ENCODE assay signal across 1 cellular context in the genomic region with DNA sequence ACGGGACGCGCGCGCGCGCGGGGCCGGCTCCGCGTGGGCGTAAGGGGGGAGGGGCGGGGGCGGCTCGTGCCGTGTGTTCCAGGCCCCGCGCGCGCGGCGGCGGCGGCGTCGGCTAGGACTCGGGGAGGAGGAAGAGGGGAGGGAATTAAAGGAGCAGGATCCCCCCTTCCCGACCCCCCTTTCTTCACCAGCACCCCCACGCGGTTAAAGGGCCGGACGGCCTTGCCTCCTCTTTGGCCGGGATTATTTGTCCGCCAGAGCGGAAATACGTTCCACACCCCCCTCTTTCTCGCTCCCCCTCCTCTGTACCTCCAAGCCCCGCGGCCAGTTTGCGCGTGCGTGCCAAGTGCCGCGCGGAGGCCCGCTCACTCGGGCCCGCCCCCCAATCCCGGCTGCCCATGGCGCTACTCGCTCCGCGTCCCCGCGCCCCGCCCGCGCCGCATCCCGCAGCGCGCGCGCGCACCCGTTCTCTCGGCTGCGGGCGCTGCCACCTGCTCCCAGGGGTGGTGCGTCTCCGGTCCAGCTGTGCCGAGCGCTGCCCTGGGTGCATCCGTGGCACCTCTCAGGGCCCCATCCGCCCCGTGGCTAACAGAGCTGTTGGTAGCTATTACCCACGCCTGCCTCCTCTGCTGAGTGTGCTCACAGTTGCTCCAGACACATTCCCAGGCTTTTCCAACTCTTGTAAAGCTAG.
A peak's percentile ranks its signal among the peaks of the same experiment; 100 is the strongest.
TF ChIP-seq lines count a peak whose summit lies in the region.

A gene with protein sequence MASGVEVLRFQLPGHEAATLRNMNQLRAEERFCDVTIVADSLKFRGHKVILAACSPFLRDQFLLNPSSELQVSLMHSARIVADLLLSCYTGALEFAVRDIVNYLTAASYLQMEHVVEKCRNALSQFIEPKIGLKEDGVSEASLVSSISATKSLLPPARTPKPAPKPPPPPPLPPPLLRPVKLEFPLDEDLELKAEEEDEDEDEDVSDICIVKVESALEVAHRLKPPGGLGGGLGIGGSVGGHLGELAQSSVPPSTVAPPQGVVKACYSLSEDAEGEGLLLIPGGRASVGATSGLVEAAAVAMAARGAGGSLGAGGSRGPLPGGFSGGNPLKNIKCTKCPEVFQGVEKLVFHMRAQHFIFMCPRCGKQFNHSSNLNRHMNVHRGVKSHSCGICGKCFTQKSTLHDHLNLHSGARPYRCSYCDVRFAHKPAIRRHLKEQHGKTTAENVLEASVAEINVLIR (minus strand): TSS at position 134 of the 691 bp plus-strand sequence. CDS start 781 bp downstream, outside the sequence.

TF ChIP-seq in K562, 482 proteins besides CTCF, POLR2A, EP300 and RAD21 (continued from another document and continues in another):
- TF ChIP-seq, protein P1, sequence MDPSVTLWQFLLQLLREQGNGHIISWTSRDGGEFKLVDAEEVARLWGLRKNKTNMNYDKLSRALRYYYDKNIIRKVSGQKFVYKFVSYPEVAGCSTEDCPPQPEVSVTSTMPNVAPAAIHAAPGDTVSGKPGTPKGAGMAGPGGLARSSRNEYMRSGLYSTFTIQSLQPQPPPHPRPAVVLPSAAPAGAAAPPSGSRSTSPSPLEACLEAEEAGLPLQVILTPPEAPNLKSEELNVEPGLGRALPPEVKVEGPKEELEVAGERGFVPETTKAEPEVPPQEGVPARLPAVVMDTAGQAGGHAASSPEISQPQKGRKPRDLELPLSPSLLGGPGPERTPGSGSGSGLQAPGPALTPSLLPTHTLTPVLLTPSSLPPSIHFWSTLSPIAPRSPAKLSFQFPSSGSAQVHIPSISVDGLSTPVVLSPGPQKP (CRISPR knock-in tag; IDR thresholded peaks at IDR 0.05): no peak
- TF ChIP-seq KLF10 (CRISPR knock-in tag; IDR thresholded peaks at IDR 0.05) (no peak), DPF2 (IDR thresholded peaks at IDR 0.05) (no peak), RBBP5 (IDR thresholded peaks at IDR 0.05; ENCODE audit: borderline replicate concordance, insufficient read depth, low read length, poor library complexity, severe bottlenecking) (peak; percentile 66), TAF1 (IDR thresholded peaks at IDR 0.05; ENCODE audit: control insufficient read depth, extremely low read depth, insufficient read depth, low read length, severe bottlenecking) (no peak), HMG20B (CRISPR knock-in tag; IDR thresholded peaks at IDR 0.05) (no peak), CBFA2T3 (IDR thresholded peaks at IDR 0.05) (no peak), KLF1 (tag; IDR thresholded peaks at IDR 0.05) (peak; percentile 49; the same call in 1 of the 2 replicates), DIDO1 (tag; IDR thresholded peaks at IDR 0.05; ENCODE audit: low read depth) (no peak), FOSL1 (tag; conservative IDR thresholded peaks at IDR 0.05) (no peak; the same call in 1 of the 2 replicates), ZNF766 (CRISPR knock-in tag; conservative IDR thresholded peaks at IDR 0.05) (peak; percentile 90), ESRRB (CRISPR knock-in tag; IDR thresholded peaks at IDR 0.05; ENCODE audit: borderline replicate concordance) (no peak), FOXA1 (IDR thresholded peaks at IDR 0.05; ENCODE audit: borderline replicate concordance) (no peak), GTF2A2 (tag; IDR thresholded peaks at IDR 0.05) (no peak), NR2C2 (CRISPR knock-in tag; IDR thresholded peaks at IDR 0.05) (peak; percentile 17; the same call in 1 of the 2 replicates), NR2C2 (tag; IDR thresholded peaks at IDR 0.05) (peak; percentile 69), POLR2G (IDR thresholded peaks at IDR 0.05; ENCODE audit: low read depth, low read length) (peak; percentile 89), GATA2 (CRISPR knock-in tag; IDR thresholded peaks at IDR 0.05) (no peak), NFATC3 (IDR thresholded peaks at IDR 0.05) (no peak), ELF1 (tag; IDR thresholded peaks at IDR 0.05) (no peak), NELFE (IDR thresholded peaks at IDR 0.05; ENCODE audit: insufficient read depth, insufficient read length) (no peak), EGR1 (conservative IDR thresholded peaks at IDR 0.05) (peak; percentile 83), ARID1B (IDR thresholded peaks at IDR 0.05) (no peak), ZNF644 (tag; IDR thresholded peaks at IDR 0.05; ENCODE audit: low read depth) (0 out of 2 replicates have a peak, but pooled peaks have one; percentile 22), CSDE1 (IDR thresholded peaks at IDR 0.05) (no peak), ZNF551 (CRISPR knock-in tag; IDR thresholded peaks at IDR 0.05) (no peak), SRSF9 (IDR thresholded peaks at IDR 0.05; ENCODE audit: borderline replicate concordance, low read depth, low read length) (no peak), TOE1 (IDR thresholded peaks at IDR 0.05; ENCODE audit: borderline replicate concordance) (0 out of 2 replicates have a peak, but pooled peaks have one; percentile 45), TOE1 (CRISPR knock-in tag; IDR thresholded peaks at IDR 0.05; ENCODE audit: borderline replicate concordance, low read depth) (no peak), HDAC1 (IDR thresholded peaks at IDR 0.05) (peak in 1 of 2 experiments; percentile 26; a peak in 1 of 4 replicates), HNRNPH1 (optimal IDR thresholded peaks at IDR 0.05; ENCODE audit: low read depth, low read length) (no peak), SAFB2 (IDR thresholded peaks at IDR 0.05; ENCODE audit: borderline replicate concordance, low read depth, low read length, severe bottlenecking) (no peak), JUN (IDR thresholded peaks at IDR 0.05; ENCODE audit: borderline replicate concordance, low read depth, low read length) (peak; percentile 20; the same call in 1 of the 2 replicates), JUN (CRISPR knock-in tag; IDR thresholded peaks at IDR 0.05; ENCODE audit: borderline replicate concordance) (peak; percentile 84; the same call in 1 of the 2 replicates), ZNF444 (CRISPR knock-in tag; IDR thresholded peaks at IDR 0.05) (no peak), ZNF589 (CRISPR knock-in tag; IDR thresholded peaks at IDR 0.05; ENCODE audit: low read depth) (no peak), RBM25 (IDR thresholded peaks at IDR 0.05; ENCODE audit: low read depth, low read length, severe bottlenecking) (no peak), ZFX (CRISPR knock-in tag; IDR thresholded peaks at IDR 0.05) (no peak; the same call in none of the 2 replicates), OTX1 (CRISPR knock-in tag; IDR thresholded peaks at IDR 0.05) (no peak), TBL1XR1 (IDR thresholded peaks at IDR 0.05; ENCODE audit: low read length in 2 of 2) (peak in 1 of 2 experiments; percentile 16; a peak in 1 of 4 replicates), ZNF316 (IDR thresholded peaks at IDR 0.05) (no peak), SMARCA4 (IDR thresholded peaks at IDR 0.05) (no peak), ZNF584 (CRISPR knock-in tag; IDR thresholded peaks at IDR 0.05; ENCODE audit: low read depth) (no peak), ZNF583 (CRISPR knock-in tag; IDR thresholded peaks at IDR 0.05) (peak; percentile 71), ZNF175 (CRISPR knock-in tag; IDR thresholded peaks at IDR 0.05; ENCODE audit: low read depth) (0 out of 2 replicates have a peak, but pooled peaks have one; percentile 54), L3MBTL2 (IDR thresholded peaks at IDR 0.05) (peak; percentile 70), ARNT (IDR thresholded peaks at IDR 0.05) (no peak)
- TF ChIP-seq, protein P2, sequence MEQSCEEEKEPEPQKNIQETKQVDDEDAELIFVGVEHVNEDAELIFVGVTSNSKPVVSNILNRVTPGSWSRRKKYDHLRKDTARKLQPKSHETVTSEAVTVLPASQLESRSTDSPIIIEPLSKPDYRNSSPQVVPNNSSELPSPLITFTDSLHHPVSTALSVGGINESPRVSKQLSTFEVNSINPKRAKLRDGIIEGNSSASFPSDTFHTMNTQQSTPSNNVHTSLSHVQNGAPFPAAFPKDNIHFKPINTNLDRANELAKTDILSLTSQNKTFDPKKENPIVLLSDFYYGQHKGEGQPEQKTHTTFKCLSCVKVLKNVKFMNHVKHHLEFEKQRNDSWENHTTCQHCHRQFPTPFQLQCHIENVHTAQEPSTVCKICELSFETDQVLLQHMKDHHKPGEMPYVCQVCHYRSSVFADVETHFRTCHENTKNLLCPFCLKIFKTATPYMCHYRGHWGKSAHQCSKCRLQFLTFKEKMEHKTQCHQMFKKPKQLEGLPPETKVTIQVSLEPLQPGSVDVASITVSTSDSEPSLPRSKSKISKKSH (CRISPR knock-in tag; IDR thresholded peaks at IDR 0.05): 0 out of 2 replicates have a peak, but pooled peaks have one; percentile 9
- TF ChIP-seq, protein P3, sequence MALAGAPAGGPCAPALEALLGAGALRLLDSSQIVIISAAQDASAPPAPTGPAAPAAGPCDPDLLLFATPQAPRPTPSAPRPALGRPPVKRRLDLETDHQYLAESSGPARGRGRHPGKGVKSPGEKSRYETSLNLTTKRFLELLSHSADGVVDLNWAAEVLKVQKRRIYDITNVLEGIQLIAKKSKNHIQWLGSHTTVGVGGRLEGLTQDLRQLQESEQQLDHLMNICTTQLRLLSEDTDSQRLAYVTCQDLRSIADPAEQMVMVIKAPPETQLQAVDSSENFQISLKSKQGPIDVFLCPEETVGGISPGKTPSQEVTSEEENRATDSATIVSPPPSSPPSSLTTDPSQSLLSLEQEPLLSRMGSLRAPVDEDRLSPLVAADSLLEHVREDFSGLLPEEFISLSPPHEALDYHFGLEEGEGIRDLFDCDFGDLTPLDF (CRISPR knock-in tag; IDR thresholded peaks at IDR 0.05): peak; percentile 64
- TF ChIP-seq, protein P4, sequence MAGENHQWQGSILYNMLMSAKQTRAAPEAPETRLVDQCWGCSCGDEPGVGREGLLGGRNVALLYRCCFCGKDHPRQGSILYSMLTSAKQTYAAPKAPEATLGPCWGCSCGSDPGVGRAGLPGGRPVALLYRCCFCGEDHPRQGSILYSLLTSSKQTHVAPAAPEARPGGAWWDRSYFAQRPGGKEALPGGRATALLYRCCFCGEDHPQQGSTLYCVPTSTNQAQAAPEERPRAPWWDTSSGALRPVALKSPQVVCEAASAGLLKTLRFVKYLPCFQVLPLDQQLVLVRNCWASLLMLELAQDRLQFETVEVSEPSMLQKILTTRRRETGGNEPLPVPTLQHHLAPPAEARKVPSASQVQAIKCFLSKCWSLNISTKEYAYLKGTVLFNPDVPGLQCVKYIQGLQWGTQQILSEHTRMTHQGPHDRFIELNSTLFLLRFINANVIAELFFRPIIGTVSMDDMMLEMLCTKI (IDR thresholded peaks at IDR 0.05; ENCODE audit: partially characterized antibody): no peak
- TF ChIP-seq, protein P5, sequence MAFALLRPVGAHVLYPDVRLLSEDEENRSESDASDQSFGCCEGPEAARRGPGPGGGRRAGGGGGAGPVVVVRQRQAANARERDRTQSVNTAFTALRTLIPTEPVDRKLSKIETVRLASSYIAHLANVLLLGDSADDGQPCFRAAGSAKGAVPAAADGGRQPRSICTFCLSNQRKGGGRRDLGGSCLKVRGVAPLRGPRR (CRISPR knock-in tag; IDR thresholded peaks at IDR 0.05): no peak
- TF ChIP-seq, protein P6, sequence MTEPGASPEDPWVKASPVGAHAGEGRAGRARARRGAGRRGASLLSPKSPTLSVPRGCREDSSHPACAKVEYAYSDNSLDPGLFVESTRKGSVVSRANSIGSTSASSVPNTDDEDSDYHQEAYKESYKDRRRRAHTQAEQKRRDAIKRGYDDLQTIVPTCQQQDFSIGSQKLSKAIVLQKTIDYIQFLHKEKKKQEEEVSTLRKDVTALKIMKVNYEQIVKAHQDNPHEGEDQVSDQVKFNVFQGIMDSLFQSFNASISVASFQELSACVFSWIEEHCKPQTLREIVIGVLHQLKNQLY (CRISPR knock-in tag; conservative IDR thresholded peaks at IDR 0.05): no peak
- TF ChIP-seq, protein P7, sequence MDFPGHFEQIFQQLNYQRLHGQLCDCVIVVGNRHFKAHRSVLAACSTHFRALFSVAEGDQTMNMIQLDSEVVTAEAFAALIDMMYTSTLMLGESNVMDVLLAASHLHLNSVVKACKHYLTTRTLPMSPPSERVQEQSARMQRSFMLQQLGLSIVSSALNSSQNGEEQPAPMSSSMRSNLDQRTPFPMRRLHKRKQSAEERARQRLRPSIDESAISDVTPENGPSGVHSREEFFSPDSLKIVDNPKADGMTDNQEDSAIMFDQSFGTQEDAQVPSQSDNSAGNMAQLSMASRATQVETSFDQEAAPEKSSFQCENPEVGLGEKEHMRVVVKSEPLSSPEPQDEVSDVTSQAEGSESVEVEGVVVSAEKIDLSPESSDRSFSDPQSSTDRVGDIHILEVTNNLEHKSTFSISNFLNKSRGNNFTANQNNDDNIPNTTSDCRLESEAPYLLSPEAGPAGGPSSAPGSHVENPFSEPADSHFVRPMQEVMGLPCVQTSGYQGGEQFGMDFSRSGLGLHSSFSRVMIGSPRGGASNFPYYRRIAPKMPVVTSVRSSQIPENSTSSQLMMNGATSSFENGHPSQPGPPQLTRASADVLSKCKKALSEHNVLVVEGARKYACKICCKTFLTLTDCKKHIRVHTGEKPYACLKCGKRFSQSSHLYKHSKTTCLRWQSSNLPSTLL (IDR thresholded peaks at IDR 0.05): no peak
- TF ChIP-seq, protein P8, sequence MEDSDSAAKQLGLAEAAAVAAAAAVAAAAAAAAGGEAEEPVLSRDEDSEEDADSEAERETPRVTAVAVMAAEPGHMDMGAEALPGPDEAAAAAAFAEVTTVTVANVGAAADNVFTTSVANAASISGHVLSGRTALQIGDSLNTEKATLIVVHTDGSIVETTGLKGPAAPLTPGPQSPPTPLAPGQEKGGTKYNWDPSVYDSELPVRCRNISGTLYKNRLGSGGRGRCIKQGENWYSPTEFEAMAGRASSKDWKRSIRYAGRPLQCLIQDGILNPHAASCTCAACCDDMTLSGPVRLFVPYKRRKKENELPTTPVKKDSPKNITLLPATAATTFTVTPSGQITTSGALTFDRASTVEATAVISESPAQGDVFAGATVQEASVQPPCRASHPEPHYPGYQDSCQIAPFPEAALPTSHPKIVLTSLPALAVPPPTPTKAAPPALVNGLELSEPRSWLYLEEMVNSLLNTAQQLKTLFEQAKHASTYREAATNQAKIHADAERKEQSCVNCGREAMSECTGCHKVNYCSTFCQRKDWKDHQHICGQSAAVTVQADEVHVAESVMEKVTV (CRISPR knock-in tag; IDR thresholded peaks at IDR 0.05): no peak
- TF ChIP-seq, protein P9, sequence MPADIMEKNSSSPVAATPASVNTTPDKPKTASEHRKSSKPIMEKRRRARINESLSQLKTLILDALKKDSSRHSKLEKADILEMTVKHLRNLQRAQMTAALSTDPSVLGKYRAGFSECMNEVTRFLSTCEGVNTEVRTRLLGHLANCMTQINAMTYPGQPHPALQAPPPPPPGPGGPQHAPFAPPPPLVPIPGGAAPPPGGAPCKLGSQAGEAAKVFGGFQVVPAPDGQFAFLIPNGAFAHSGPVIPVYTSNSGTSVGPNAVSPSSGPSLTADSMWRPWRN (IDR thresholded peaks at IDR 0.05; ENCODE audit: low read depth): 0 out of 2 replicates have a peak, but pooled peaks have one; percentile 37
- TF ChIP-seq, protein P10, sequence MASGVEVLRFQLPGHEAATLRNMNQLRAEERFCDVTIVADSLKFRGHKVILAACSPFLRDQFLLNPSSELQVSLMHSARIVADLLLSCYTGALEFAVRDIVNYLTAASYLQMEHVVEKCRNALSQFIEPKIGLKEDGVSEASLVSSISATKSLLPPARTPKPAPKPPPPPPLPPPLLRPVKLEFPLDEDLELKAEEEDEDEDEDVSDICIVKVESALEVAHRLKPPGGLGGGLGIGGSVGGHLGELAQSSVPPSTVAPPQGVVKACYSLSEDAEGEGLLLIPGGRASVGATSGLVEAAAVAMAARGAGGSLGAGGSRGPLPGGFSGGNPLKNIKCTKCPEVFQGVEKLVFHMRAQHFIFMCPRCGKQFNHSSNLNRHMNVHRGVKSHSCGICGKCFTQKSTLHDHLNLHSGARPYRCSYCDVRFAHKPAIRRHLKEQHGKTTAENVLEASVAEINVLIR (CRISPR knock-in tag; IDR thresholded peaks at IDR 0.05): 0 out of 2 replicates have a peak, but pooled peaks have one; percentile 13
